ENCODE assay signal across 1 cellular context in the genomic region with DNA sequence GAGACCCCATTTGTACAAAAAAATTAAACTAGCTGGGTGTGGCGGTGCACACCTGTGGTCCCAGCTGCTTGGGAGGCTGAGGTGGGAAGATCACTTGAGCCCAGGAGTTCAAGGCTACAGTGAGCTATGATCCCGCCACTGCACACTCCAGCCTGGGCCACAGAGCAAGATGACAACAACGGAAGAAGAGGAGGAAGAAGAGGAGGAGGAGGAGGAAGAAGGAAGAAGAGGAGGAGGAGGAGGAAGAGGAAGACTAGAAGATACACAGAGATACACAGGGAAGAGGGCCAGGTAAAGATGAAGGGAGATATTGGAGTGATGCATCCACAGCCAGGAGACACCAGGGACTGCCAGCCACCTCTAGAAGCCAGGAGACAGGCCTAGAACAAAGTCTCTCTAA.
TF ChIP-seq lines count a peak whose summit lies in the region.

No MANE protein-coding gene starts in this region.

TF ChIP-seq in H1, 55 proteins besides CTCF, POLR2A, EP300 and RAD21:
- TF ChIP-seq EGR1 (IDR thresholded peaks at IDR 0.05; ENCODE audit: borderline replicate concordance, low read depth, low read length): no peak
- no peak for TF ChIP-seq USF2 (IDR thresholded peaks at IDR 0.05; ENCODE audit: low read length)
- TF ChIP-seq CTBP2 (IDR thresholded peaks at IDR 0.05; ENCODE audit: borderline replicate concordance, insufficient read depth, insufficient read length, low read length): no peak
- no peak for TF ChIP-seq KDM5A (IDR thresholded peaks at IDR 0.05; ENCODE audit: low read length)
- no peak for TF ChIP-seq EZH2 (IDR thresholded peaks at IDR 0.05; ENCODE audit: low read depth, low read length, severe bottlenecking)
- TF ChIP-seq JUND (IDR thresholded peaks at IDR 0.05; ENCODE audit: low read length): no peak
